Comparison of ENCODE assay signal across 21 cellular contexts in genomic region chr18:44812426-44812825, GRCh38.
A peak's percentile ranks its signal among the peaks of the same experiment; 100 is the strongest.
DNase-seq lines count a peak whose midpoint lies in the region; ATAC-seq and TF ChIP-seq lines count a peak whose summit lies in the region.
"Had no signal": no experiment of that assay in that cellular context is flagged by ENCODE, and none has a peak within 500 bp of the region (broad histone marks: within the 10 kb centered on the region; RNA-seq: fewer than 3 reads in every experiment).

No MANE protein-coding gene starts in this region.

- H3K27ac ChIP-seq in SJCRH30 (peak overlapping the region; percentile 30; the same call in 1 of the 2 replicates), sigmoid colon (no peak overlapping the region)
- H3K27ac ChIP-seq: BLaER1 had no signal

- intact Hi-C loops in sigmoid colon (cut with DNase I) = no loop called here
- intact Hi-C loops in activated T-helper 2 cell treated with anti-CD3 and anti-CD28 coated beads, Interferon-gamma antibody, Interleukin-2, Interleukin-4, amounts not matched to agents 10 μg/mL and 5 μg/mL and 100 μg/mL, durations not matched to agents 14 hours and 24 hours and 36 hours (cut with micrococcal nuclease) = no loop called here

- WGBS in sigmoid colon, 2 donors = 91 to 97% methylated on average over 1 of the region's 1 CpG

- no peak overlapping the region for H3K4me3 Mint-ChIP-seq in activated T-helper 2 cell treated with anti-CD3 and anti-CD28 coated beads, Interferon-gamma antibody, Interleukin-2, Interleukin-4, amounts not matched to agents 10 μg/mL and 5 μg/mL and 100 μg/mL, durations not matched to agents 14 hours and 24 hours and 36 hours (ENCODE audit: low read depth)
- H3K4me3 Mint-ChIP-seq: CD14-positive monocyte; CD4-positive, alpha-beta memory T cell; CD4-positive, CD25-positive, alpha-beta regulatory T cell; CD8-positive, alpha-beta memory T cell had no signal

- no peak for TF ChIP-seq CTCF in sigmoid colon (IDR thresholded peaks at IDR 0.05)

- no peak for TF ChIP-seq POLR2A in sigmoid colon (IDR thresholded peaks at IDR 0.05)

- peaks cover 16% of the 10 kb centered on the region; the same call in 1 of the 2 replicates for H3K4me1 ChIP-seq in SJCRH30
- H3K4me1 ChIP-seq in sigmoid colon = peaks cover 0 to 46% (median 43%) of the 10 kb centered on the region in 4 donors
- H3K4me1 ChIP-seq: BE2C had no signal

- TF ChIP-seq EP300 in sigmoid colon (IDR thresholded peaks at IDR 0.05) = no peak

- H3K4me1 Mint-ChIP-seq in activated T-helper 2 cell treated with anti-CD3 and anti-CD28 coated beads, Interferon-gamma antibody, Interleukin-2, Interleukin-4, amounts not matched to agents 10 μg/mL and 5 μg/mL and 100 μg/mL, durations not matched to agents 14 hours and 24 hours and 36 hours (ENCODE audit: low read depth) = peaks cover 8% of the 10 kb centered on the region
- H3K4me1 Mint-ChIP-seq: CD14-positive monocyte; CD4-positive, alpha-beta memory T cell had no signal

- no peaks in the 10 kb centered on the region for H3K9me3 ChIP-seq in SJCRH30 (replicated peaks)
- H3K9me3 ChIP-seq in sigmoid colon = no peaks in the 10 kb centered on the region
- H3K9me3 ChIP-seq: BE2C, BLaER1 had no signal

- no peak for ATAC-seq in HG03097 (IDR thresholded peaks at IDR 0.05; ENCODE audit: low FRiP score, unreplicated experiment)

- H3K36me3 ChIP-seq in SJCRH30 (no peaks in the 10 kb centered on the region), sigmoid colon (no peaks in the 10 kb centered on the region)
- H3K36me3 ChIP-seq: BE2C, BLaER1 had no signal

- no peak overlapping the region for H3K27ac Mint-ChIP-seq in activated T-helper 2 cell treated with anti-CD3 and anti-CD28 coated beads, Interferon-gamma antibody, Interleukin-2, Interleukin-4, amounts not matched to agents 10 μg/mL and 5 μg/mL and 100 μg/mL, durations not matched to agents 14 hours and 24 hours and 36 hours
- H3K27ac Mint-ChIP-seq: CD14-positive monocyte; CD4-positive, alpha-beta memory T cell; CD4-positive, CD25-positive, alpha-beta regulatory T cell had no signal

- DNase-seq in SJCRH30 (no peak), cerebellum (ENCODE audit: low spot score) (peak; percentile 56), sigmoid colon (no peak)
- no peak for DNase-seq in activated T-helper 2 cell treated with anti-CD3 and anti-CD28 coated beads, Interferon-gamma antibody, Interleukin-2, Interleukin-4, amounts not matched to agents 10 μg/mL and 5 μg/mL and 100 μg/mL, durations not matched to agents 14 hours and 24 hours and 36 hours (ENCODE audit: low spot score)
- DNase-seq: 8988T; ACHN; BE2C; CD4-positive, alpha-beta memory T cell; CD4-positive, CD25-positive, alpha-beta regulatory T cell; CD8-positive, alpha-beta memory T cell; COR-L47; DMS 273 treated with DMSO at 0.1 percent for 48 hours; DMS153; DMS53; DMS79; DND-41; EL; GF-D8 had no signal

- H3K36me3 Mint-ChIP-seq in activated T-helper 2 cell treated with anti-CD3 and anti-CD28 coated beads, Interferon-gamma antibody, Interleukin-2, Interleukin-4, amounts not matched to agents 10 μg/mL and 5 μg/mL and 100 μg/mL, durations not matched to agents 14 hours and 24 hours and 36 hours (ENCODE audit: low read depth) = peaks cover 8% of the 10 kb centered on the region
- H3K36me3 Mint-ChIP-seq: CD14-positive monocyte; CD4-positive, alpha-beta memory T cell; CD4-positive, CD25-positive, alpha-beta regulatory T cell; CD8-positive, alpha-beta memory T cell had no signal

- peaks cover 4% of the 10 kb centered on the region for H3K27me3 Mint-ChIP-seq in activated T-helper 2 cell treated with anti-CD3 and anti-CD28 coated beads, Interferon-gamma antibody, Interleukin-2, Interleukin-4, amounts not matched to agents 10 μg/mL and 5 μg/mL and 100 μg/mL, durations not matched to agents 14 hours and 24 hours and 36 hours (ENCODE audit: low read depth)
- H3K27me3 Mint-ChIP-seq: CD4-positive, CD25-positive, alpha-beta regulatory T cell; CD8-positive, alpha-beta memory T cell had no signal

- no peaks in the 10 kb centered on the region for H3K27me3 ChIP-seq in SJCRH30
- H3K27me3 ChIP-seq in sigmoid colon = no peaks in the 10 kb centered on the region
- H3K27me3 ChIP-seq: BE2C, BLaER1 had no signal

- H3K4me3 ChIP-seq in SJCRH30 (no peak overlapping the region), sigmoid colon (no peak overlapping the region)
- H3K4me3 ChIP-seq: BLaER1 had no signal

- H3K9me3 Mint-ChIP-seq in activated T-helper 2 cell treated with anti-CD3 and anti-CD28 coated beads, Interferon-gamma antibody, Interleukin-2, Interleukin-4, amounts not matched to agents 10 μg/mL and 5 μg/mL and 100 μg/mL, durations not matched to agents 14 hours and 24 hours and 36 hours = no peaks in the 10 kb centered on the region
- H3K9me3 Mint-ChIP-seq: CD14-positive monocyte; CD8-positive, alpha-beta memory T cell had no signal
